8 cellular contexts compared by ENCODE assay signal in the genomic region with DNA sequence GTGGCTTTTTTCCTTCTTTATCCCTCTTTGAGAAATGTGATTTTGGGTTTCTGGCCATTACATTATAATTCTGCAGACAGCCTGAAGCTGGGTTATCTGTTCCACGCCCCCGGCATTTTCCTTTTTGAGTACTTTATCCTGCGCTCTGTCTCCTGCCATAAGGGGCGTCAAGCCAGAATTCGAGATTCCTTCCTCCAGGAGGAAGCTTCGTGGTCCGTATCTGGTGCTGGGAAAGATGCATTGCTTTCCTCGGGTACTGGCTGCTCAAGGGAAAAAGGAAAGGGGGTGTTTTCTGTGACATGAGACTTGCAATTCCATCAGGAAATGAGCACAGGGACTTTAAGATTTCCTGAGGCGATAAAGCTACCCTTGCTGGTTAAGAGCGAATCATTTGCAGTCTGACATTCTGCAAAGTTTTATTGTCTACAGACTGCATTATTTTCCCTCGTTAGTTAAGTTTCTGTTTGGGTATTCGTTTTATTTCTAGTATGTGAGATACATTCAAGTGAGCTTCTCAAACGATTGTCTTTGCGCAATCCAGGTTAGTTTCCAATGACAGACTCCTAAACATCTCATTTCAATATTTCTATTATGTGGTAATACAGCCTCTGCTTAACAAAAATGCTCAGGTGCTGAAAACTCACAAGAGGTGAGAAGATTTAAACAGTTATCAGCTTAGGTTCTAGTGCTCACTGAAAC. TPM values are rescaled to one million over a fixed set of nuclear protein-coding genes. Genes with fewer than 3 reads are reported as not detected.
DNase-seq lines count a peak whose midpoint lies in the region; ATAC-seq, FAIRE-seq and TF ChIP-seq lines count a peak whose summit lies in the region.

No MANE protein-coding gene starts in this region.

- POLR2A ChIA-PET in HEK293 (lab: Yijun Ruan, JAX) (interaction anchor here (0.7 to 1.7 kb wide), 3 partner anchors 38 to 122 kb away, joined by 3 to 5 read pairs (median 4); partner anchors contain the start of genes HSPA2 and ZBTB1), endothelial cell of umbilical vein (lab: Charles Lee) (interaction anchor here (0.6 to 0.7 kb wide), 2 partner anchors 24 to 74 kb away, joined by 3 read pairs; partner anchors contain the start of gene HSPA2)

- TF ChIP-seq CTCF in HEK293 (tag by site-specific recombination; IDR thresholded peaks at IDR 0.05) (0 out of 2 replicates have a peak, but pooled peaks have one; percentile 21), RWPE2 (IDR thresholded peaks at IDR 0.05; ENCODE audit: poor library complexity, severe bottlenecking) (no peak), endothelial cell of umbilical vein (IDR thresholded peaks at IDR 0.05; ENCODE audit: extremely low read depth in 1 of 2, insufficient read depth in 1 of 2, low read depth in 1 of 2, low read length in 2 of 2) (no peak)

- H3K27me3 ChIP-seq in RWPE2 (ENCODE audit: insufficient read depth, poor library complexity, severe bottlenecking) (no peaks in the 10 kb centered on the region), endothelial cell of umbilical vein (ENCODE audit: control insufficient read depth in 2 of 2, insufficient read depth in 2 of 2, low read length in 2 of 2) (no peaks in the 10 kb centered on the region)

- CTCF ChIA-PET in HEK293 (lab: Yijun Ruan, JAX): interaction anchor here (0.8 to 2.9 kb wide), 6 partner anchors 13 to 171 kb away, joined by 3 to 14 read pairs (median 8); no protein-coding TSS in a partner anchor
- CTCF ChIA-PET in endothelial cell of umbilical vein (lab: Charles Lee): interaction anchor here (0.8 to 4.0 kb wide), 15 partner anchors 10 to 170 kb away, joined by 3 to 32 read pairs (median 5); partner anchors contain the start of gene MTHFD1

- peak overlapping the region; percentile 39 for H3K9ac ChIP-seq in endothelial cell of umbilical vein (replicated peaks; ENCODE audit: extremely low read depth, insufficient read depth, low read length)

- H3K9me3 ChIP-seq in HEK293 (ENCODE audit: control insufficient read depth, insufficient read depth, low read depth, low read length) (no peaks in the 10 kb centered on the region), RWPE2 (ENCODE audit: severe bottlenecking) (no peaks in the 10 kb centered on the region), endothelial cell of umbilical vein (replicated peaks; ENCODE audit: control insufficient read depth, insufficient read depth, low read length) (no peaks in the 10 kb centered on the region)

- no peaks in the 10 kb centered on the region for H4K20me1 ChIP-seq in endothelial cell of umbilical vein (replicated peaks; ENCODE audit: control insufficient read depth, extremely low read depth, insufficient read depth, low read length)

- peak overlapping the region; percentile 56 for H3K4me3 ChIP-seq in HEK293 (ENCODE audit: low read depth, low read length)
- H3K4me3 ChIP-seq in RWPE2 (ENCODE audit: severe bottlenecking): peak overlapping the region; percentile 67
- peak overlapping the region; percentile 70 to 79 (median 76) for H3K4me3 ChIP-seq in endothelial cell of umbilical vein (replicated peaks in 1 of 3; ENCODE audit: insufficient read depth in 1 of 3, low read depth in 1 of 3, low read length in 3 of 3)

- DNase-seq in COR-L47 (lab: John Stamatoyannopoulos, UW) (peak; percentile 36), RWPE2 (ENCODE audit: low spot score) (no peak), endothelial cell of umbilical vein (ENCODE audit: low read depth, low spot score) (peak; percentile 45), mucosa of gallbladder (ENCODE audit: low spot score) (peak; percentile 22), HK-2 (ENCODE audit: unreplicated experiment) (no peak), OCI-M2 (lab: John Stamatoyannopoulos, UW; ENCODE audit: unreplicated experiment) (no peak)
- DNase-seq in activated effector memory CD4-positive, alpha-beta T cell treated with Interleukin-2 at 50 U/mL for 16 hours: no peak

- peak overlapping the region; percentile 80 for H2AFZ ChIP-seq in endothelial cell of umbilical vein (ENCODE audit: low read depth, low read length)

- peak; percentile 58 for ATAC-seq in RWPE2 (ENCODE audit: low read depth)

- peak overlapping the region; percentile 97 for H3K4me2 ChIP-seq in endothelial cell of umbilical vein (ENCODE audit: insufficient read depth, low read length)

- H3K36me3 ChIP-seq in HEK293 (ENCODE audit: control insufficient read depth in 2 of 2, insufficient read depth in 1 of 2, low read length in 2 of 2) (peaks cover 4 to 23% of the 10 kb centered on the region in 2 experiments; a peak in 2 of 3 replicates), RWPE2 (ENCODE audit: low read depth) (no peaks in the 10 kb centered on the region), endothelial cell of umbilical vein (ENCODE audit: control insufficient read depth in 2 of 2, extremely low read depth in 1 of 2, insufficient read depth in 2 of 2, low read length in 2 of 2) (no peaks in the 10 kb centered on the region)

- H3K4me1 ChIP-seq in HEK293 (ENCODE audit: control insufficient read depth, insufficient read depth, low read length) (peaks cover 10% of the 10 kb centered on the region; the same call in 1 of the 2 replicates), RWPE2 (ENCODE audit: insufficient read depth, poor library complexity, severe bottlenecking) (peaks cover 12% of the 10 kb centered on the region), endothelial cell of umbilical vein (ENCODE audit: control insufficient read depth, extremely low read depth, insufficient read depth, low read length) (peaks cover 14% of the 10 kb centered on the region)

- dilution Hi-C loops in endothelial cell of umbilical vein (cut with MboI; ENCODE audit: extremely low pct_ligation_motif_present, low sequenced_read_pairs): no loop called here

- intact Hi-C loops in endothelial cell of umbilical vein (cut with micrococcal nuclease): no loop called here

- no peak for TF ChIP-seq POLR2A in endothelial cell of umbilical vein (IDR thresholded peaks at IDR 0.05; ENCODE audit: low read depth, low read length)

- H3K9me1 ChIP-seq in endothelial cell of umbilical vein (replicated peaks; ENCODE audit: control insufficient read depth, extremely low read depth, insufficient read depth, low read length): no peaks in the 10 kb centered on the region

- TSS peak; percentile 7 for BruUV-seq in endothelial cell of umbilical vein (replicated peaks; lab: Mats Ljungman, UMichigan)

- peak; percentile 80 for FAIRE-seq in endothelial cell of umbilical vein (lab: Jason Lieb, UNC)

- H3K79me2 ChIP-seq in endothelial cell of umbilical vein (ENCODE audit: control insufficient read depth, insufficient read depth, low read length): no peaks in the 10 kb centered on the region

- H3K27ac ChIP-seq in HEK293 (ENCODE audit: extremely low read depth, low read depth, low read length): peak overlapping the region; percentile 3; the same call in 1 of the 2 replicates
- no peak overlapping the region for H3K27ac ChIP-seq in RWPE2 (ENCODE audit: poor library complexity, severe bottlenecking)
- no peak overlapping the region for H3K27ac ChIP-seq in endothelial cell of umbilical vein (ENCODE audit: insufficient read depth, low read depth, low read length)

TF ChIP-seq in HEK293, 187 proteins besides CTCF, POLR2A, EP300 and RAD21 (continues in another document):
- TF ChIP-seq ZNF629 (tag by site-specific recombination; IDR thresholded peaks at IDR 0.05) (0 out of 2 replicates have a peak, but pooled peaks have one; percentile 48), ZNF211 (tag by site-specific recombination; IDR thresholded peaks at IDR 0.05; ENCODE audit: low read depth) (no peak), ZNF266 (tag by site-specific recombination; IDR thresholded peaks at IDR 0.05; ENCODE audit: low read depth) (no peak)

TF ChIP-seq in endothelial cell of umbilical vein, 7 proteins besides CTCF, POLR2A, EP300 and RAD21:
- TF ChIP-seq POLR2AphosphoS5 (IDR thresholded peaks at IDR 0.05; ENCODE audit: insufficient read depth, low read depth, low read length): no peak
- TF ChIP-seq GATA2 (IDR thresholded peaks at IDR 0.05; ENCODE audit: insufficient read depth, insufficient read length, low read depth, low read length): peak; percentile 86
- no peak for TF ChIP-seq FOS (IDR thresholded peaks at IDR 0.05; ENCODE audit: borderline replicate concordance, insufficient read depth, low read length)

RNA-seq across cellular contexts. Expression of gene AKAP5, which starts 0.7 kb away (rescaled TPM):
- 0.75 and 1.1 TPM in 2 replicates for total RNA-seq in endothelial cell of umbilical vein
- polyA plus RNA-seq in endothelial cell of umbilical vein: 0.06 and 0.10 TPM in 2 replicates
- 0.19 and 0.20 TPM in 2 replicates for polyA plus RNA-seq in endothelial cell of umbilical vein (2011; cell fraction: cytosol; rRNA removed)
- polyA plus RNA-seq in endothelial cell of umbilical vein (2011; cell fraction: nucleus; rRNA removed): 0.18 and 0.34 TPM in 2 replicates
- polyA plus RNA-seq in endothelial cell of umbilical vein (2012): 0.11 and 0.31 TPM in 2 replicates
- 0.15 and 0.19 TPM in 2 replicates for polyA minus RNA-seq in endothelial cell of umbilical vein
- not detected for polyA minus RNA-seq in endothelial cell of umbilical vein (2011; cell fraction: cytosol; rRNA and poly(A)+ RNA removed)
- polyA minus RNA-seq in endothelial cell of umbilical vein (2011; cell fraction: nucleus; rRNA and poly(A)+ RNA removed): 0.34 and 0.53 TPM in 2 replicates
- 1.5 TPM for total RNA-seq in mucosa of gallbladder

RNA-seq across cellular contexts. Expression of gene ZBTB25, which starts 37.6 kb away (rescaled TPM):
- total RNA-seq in endothelial cell of umbilical vein: 6.4 and 7.7 TPM in 2 replicates
- polyA plus RNA-seq in endothelial cell of umbilical vein: 3.2 and 3.7 TPM in 2 replicates
- 3.4 and 3.5 TPM in 2 replicates for polyA plus RNA-seq in endothelial cell of umbilical vein (2011; cell fraction: cytosol; rRNA removed)
- polyA plus RNA-seq in endothelial cell of umbilical vein (2011; cell fraction: nucleus; rRNA removed): 8.1 and 9.7 TPM in 2 replicates
- 3.2 and 3.3 TPM in 2 replicates for polyA plus RNA-seq in endothelial cell of umbilical vein (2012)
- 8.1 and 9.8 TPM in 2 replicates for polyA minus RNA-seq in endothelial cell of umbilical vein
- 16.3 TPM for polyA minus RNA-seq in endothelial cell of umbilical vein (2011; cell fraction: cytosol; rRNA and poly(A)+ RNA removed)
- polyA minus RNA-seq in endothelial cell of umbilical vein (2011; cell fraction: nucleus; rRNA and poly(A)+ RNA removed): 6.6 and 8.7 TPM in 2 replicates
- 13.6 TPM for total RNA-seq in mucosa of gallbladder

RNA-seq across cellular contexts. Expression of gene ZBTB1, which starts 38.6 kb away (rescaled TPM):
- 32.2 and 32.5 TPM in 2 replicates for total RNA-seq in endothelial cell of umbilical vein
- polyA plus RNA-seq in endothelial cell of umbilical vein: 9.7 and 12.4 TPM in 2 replicates
- polyA plus RNA-seq in endothelial cell of umbilical vein (2011; cell fraction: cytosol; rRNA removed): 12.4 and 13.8 TPM in 2 replicates
- polyA plus RNA-seq in endothelial cell of umbilical vein (2011; cell fraction: nucleus; rRNA removed): 25.3 and 31.2 TPM in 2 replicates
- polyA plus RNA-seq in endothelial cell of umbilical vein (2012): 16.9 and 21.7 TPM in 2 replicates
- 30.9 and 37.8 TPM in 2 replicates for polyA minus RNA-seq in endothelial cell of umbilical vein
- 18.6 TPM for polyA minus RNA-seq in endothelial cell of umbilical vein (2011; cell fraction: cytosol; rRNA and poly(A)+ RNA removed)
- polyA minus RNA-seq in endothelial cell of umbilical vein (2011; cell fraction: nucleus; rRNA and poly(A)+ RNA removed): 35.3 and 47.6 TPM in 2 replicates
- 38.5 TPM for total RNA-seq in mucosa of gallbladder

Comparison
In these comparisons a context has a peak if more than half of its experiments do, and no peak if none do; other contexts are left out.
1. DNase-seq: peak in COR-L47 (single experiment), endothelial cell of umbilical vein (single experiment) and mucosa of gallbladder (single experiment); none in RWPE2 (single experiment), activated effector memory CD4-positive, alpha-beta T cell treated with Interleukin-2 at 50 U/mL for 16 hours (single experiment), HK-2 (single experiment) and OCI-M2 (single experiment).
2. Peak in every context shown above with its lines, with median percentiles within 50 percentile points of each other: H3K4me3 ChIP-seq.